In the genomic region with DNA sequence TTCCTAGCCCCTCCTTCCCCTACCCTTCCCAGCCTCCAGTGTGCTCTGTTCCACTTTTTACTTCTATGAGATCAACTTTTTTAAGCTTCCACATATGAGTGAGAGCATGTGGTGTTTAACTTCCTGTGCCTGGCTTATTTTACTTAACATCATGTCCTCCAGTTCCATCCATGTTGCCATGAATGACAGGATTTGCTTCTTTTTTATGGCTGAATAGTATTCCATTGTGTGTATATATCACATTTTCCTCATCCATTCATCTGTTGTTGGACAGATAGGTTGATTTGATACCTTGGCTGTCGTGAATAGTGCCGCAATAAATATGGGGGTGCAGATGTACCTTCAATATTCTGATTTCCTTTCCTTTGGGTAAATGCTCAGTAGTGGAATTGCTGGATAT, we compare ENCODE assay signal across 16 cellular contexts.
DNase-seq lines count a peak whose midpoint lies in the region; ATAC-seq and TF ChIP-seq lines count a peak whose summit lies in the region.
"Had no signal": no experiment of that assay in that cellular context is flagged by ENCODE, and none has a peak within 500 bp of the region (broad histone marks: within the 10 kb centered on the region; RNA-seq: fewer than 3 reads in every experiment).

No MANE protein-coding gene starts in this region.

- no peak for ATAC-seq in activated B cell treated with CpG ODN at 0.5 μM for 24 hours (ENCODE audit: low read depth)
- no peak for ATAC-seq in GM21529 (IDR thresholded peaks at IDR 0.05; ENCODE audit: unreplicated experiment)

- no peak for DNase-seq in activated CD4-positive, alpha-beta memory T cell treated with anti-CD3 and anti-CD28 coated beads for 36 hours
- no peak for DNase-seq in activated CD4-positive, alpha-beta memory T cell treated with anti-CD3 and anti-CD28 coated beads, Interleukin-2, amount 10 ng/mL, durations not matched to agents 7 days and 5 days
- no peak for DNase-seq in CD8-positive, alpha-beta memory T cell
- DNase-seq in activated B cell treated with CpG ODN at 0.5 μM for 24 hours (no peak), hypothalamus (lab: John Stamatoyannopoulos, UW) (no peak), cortex of kidney (lab: John Stamatoyannopoulos, UW) (no peak)
- DNase-seq: COR-L47, GM23248, KG1, NCI-H1092 treated with DMSO at 0.1 percent for 48 hours, NCI-H1694 treated with DMSO at 0.1 percent for 48 hours, NCI-H345, NCI-H69, SK-N-SH had no signal

- no peak for TF ChIP-seq CTCF in activated B cell treated with CpG ODN at 0.5 μM for 24 hours (IDR thresholded peaks at IDR 0.05)
- no peak for TF ChIP-seq CTCF in neutrophil (IDR thresholded peaks at IDR 0.05)

- H3K27me3 Mint-ChIP-seq in activated CD4-positive, alpha-beta memory T cell treated with anti-CD3 and anti-CD28 coated beads for 36 hours, result no peaks in the 10 kb centered on the region
- peaks cover 2% of the 10 kb centered on the region for H3K27me3 Mint-ChIP-seq in activated CD4-positive, alpha-beta memory T cell treated with anti-CD3 and anti-CD28 coated beads, Interleukin-2, amount 10 ng/mL, durations not matched to agents 7 days and 5 days
- H3K27me3 Mint-ChIP-seq in CD8-positive, alpha-beta memory T cell, result peaks cover 0 to 1% of the 10 kb centered on the region in 2 donors
- H3K27me3 Mint-ChIP-seq in activated B cell treated with CpG ODN at 0.5 μM for 24 hours, result no peaks in the 10 kb centered on the region

- H3K4me1 Mint-ChIP-seq in activated CD4-positive, alpha-beta memory T cell treated with anti-CD3 and anti-CD28 coated beads for 36 hours (ENCODE audit: low read depth), result peaks cover 28% of the 10 kb centered on the region
- H3K4me1 Mint-ChIP-seq in activated CD4-positive, alpha-beta memory T cell treated with anti-CD3 and anti-CD28 coated beads, Interleukin-2, amount 10 ng/mL, durations not matched to agents 7 days and 5 days, result peaks cover 27% of the 10 kb centered on the region
- H3K4me1 Mint-ChIP-seq in CD8-positive, alpha-beta memory T cell, result peaks cover 10 to 34% (median 32%) of the 10 kb centered on the region in 3 donors
- peaks cover 53% of the 10 kb centered on the region for H3K4me1 Mint-ChIP-seq in activated B cell treated with CpG ODN at 0.5 μM for 24 hours

- POLR2A ChIA-PET in activated CD4-positive, alpha-beta memory T cell treated with anti-CD3 and anti-CD28 coated beads for 36 hours (lab: Charles Lee), result no interaction called here
- POLR2A ChIA-PET in activated CD4-positive, alpha-beta memory T cell treated with anti-CD3 and anti-CD28 coated beads, Interleukin-2, amount 10 ng/mL, durations not matched to agents 7 days and 5 days (lab: Charles Lee), result interaction anchor here (1.0 kb wide), 1 partner anchor 70 kb away, joined by 3 read pairs; no protein-coding TSS in a partner anchor
- POLR2A ChIA-PET in CD8-positive, alpha-beta memory T cell (lab: Charles Lee), result interaction anchor here (0.7 kb wide), 1 partner anchor 101 kb away, joined by 3 read pairs; no protein-coding TSS in a partner anchor
- POLR2A ChIA-PET in activated B cell treated with CpG ODN at 0.5 μM for 24 hours (lab: Charles Lee), result interaction anchor here (0.7 to 7.5 kb wide), 4 partner anchors 10 to 201 kb away, joined by 3 to 58 read pairs (median 8); no protein-coding TSS in a partner anchor

- H3K9me3 Mint-ChIP-seq in activated CD4-positive, alpha-beta memory T cell treated with anti-CD3 and anti-CD28 coated beads for 36 hours, result no peaks in the 10 kb centered on the region
- no peaks in the 10 kb centered on the region for H3K9me3 Mint-ChIP-seq in activated CD4-positive, alpha-beta memory T cell treated with anti-CD3 and anti-CD28 coated beads, Interleukin-2, amount 10 ng/mL, durations not matched to agents 7 days and 5 days
- no peaks in the 10 kb centered on the region for H3K9me3 Mint-ChIP-seq in CD8-positive, alpha-beta memory T cell
- H3K9me3 Mint-ChIP-seq in activated B cell treated with CpG ODN at 0.5 μM for 24 hours, result no peaks in the 10 kb centered on the region

- no peak overlapping the region for H3K4me3 ChIP-seq in CD8-positive, alpha-beta memory T cell (ENCODE audit: low read length)
- no peak overlapping the region for H3K4me3 ChIP-seq in neutrophil (ENCODE audit: low read depth in 1 of 2, low read length in 1 of 2)
- H3K4me3 ChIP-seq: GM23248 had no signal

- H3K4me3 Mint-ChIP-seq in activated CD4-positive, alpha-beta memory T cell treated with anti-CD3 and anti-CD28 coated beads for 36 hours, result no peak overlapping the region
- H3K4me3 Mint-ChIP-seq in activated CD4-positive, alpha-beta memory T cell treated with anti-CD3 and anti-CD28 coated beads, Interleukin-2, amount 10 ng/mL, durations not matched to agents 7 days and 5 days, result no peak overlapping the region
- H3K4me3 Mint-ChIP-seq in CD8-positive, alpha-beta memory T cell, result no peak overlapping the region
- H3K4me3 Mint-ChIP-seq in activated B cell treated with CpG ODN at 0.5 μM for 24 hours, result no peak overlapping the region

- CTCF ChIA-PET in activated CD4-positive, alpha-beta memory T cell treated with anti-CD3 and anti-CD28 coated beads for 36 hours (lab: Charles Lee), result no interaction called here
- CTCF ChIA-PET in activated CD4-positive, alpha-beta memory T cell treated with anti-CD3 and anti-CD28 coated beads, Interleukin-2, amount 10 ng/mL, durations not matched to agents 7 days and 5 days (lab: Charles Lee), result no interaction called here
- CTCF ChIA-PET in CD8-positive, alpha-beta memory T cell (lab: Charles Lee), result no interaction called here
- CTCF ChIA-PET in activated B cell treated with CpG ODN at 0.5 μM for 24 hours (lab: Charles Lee), result interaction anchor here (0.6 kb wide), 1 partner anchor 159 kb away, joined by 3 read pairs; no protein-coding TSS in a partner anchor

- H3K36me3 Mint-ChIP-seq in activated CD4-positive, alpha-beta memory T cell treated with anti-CD3 and anti-CD28 coated beads for 36 hours, result no peaks in the 10 kb centered on the region
- H3K36me3 Mint-ChIP-seq in activated CD4-positive, alpha-beta memory T cell treated with anti-CD3 and anti-CD28 coated beads, Interleukin-2, amount 10 ng/mL, durations not matched to agents 7 days and 5 days (ENCODE audit: low read depth), result no peaks in the 10 kb centered on the region
- H3K36me3 Mint-ChIP-seq in CD8-positive, alpha-beta memory T cell, result peaks cover 0 to 3% (median 0%) of the 10 kb centered on the region in 3 donors
- H3K36me3 Mint-ChIP-seq in activated B cell treated with CpG ODN at 0.5 μM for 24 hours (ENCODE audit: low read depth), result no peaks in the 10 kb centered on the region

- no peaks in the 10 kb centered on the region for H3K27me3 ChIP-seq in CD8-positive, alpha-beta memory T cell (ENCODE audit: insufficient read depth, low read length, poor library complexity, severe bottlenecking)
- H3K27me3 ChIP-seq in neutrophil, result no peaks in the 10 kb centered on the region

- peak overlapping the region; percentile 9 for H3K27ac Mint-ChIP-seq in activated CD4-positive, alpha-beta memory T cell treated with anti-CD3 and anti-CD28 coated beads for 36 hours
- no peak overlapping the region for H3K27ac Mint-ChIP-seq in activated CD4-positive, alpha-beta memory T cell treated with anti-CD3 and anti-CD28 coated beads, Interleukin-2, amount 10 ng/mL, durations not matched to agents 7 days and 5 days
- peak overlapping the region in 5 of 8 donors; percentile 11 to 90 (median 70) for H3K27ac Mint-ChIP-seq in CD8-positive, alpha-beta memory T cell
- peak overlapping the region; percentile 77 for H3K27ac Mint-ChIP-seq in activated B cell treated with CpG ODN at 0.5 μM for 24 hours

- H3K27ac ChIP-seq in CD8-positive, alpha-beta memory T cell (ENCODE audit: low read depth, low read length), result no peak overlapping the region
- peak overlapping the region; percentile 75 for H3K27ac ChIP-seq in neutrophil
- H3K27ac ChIP-seq: GM23248 had no signal

- no peaks in the 10 kb centered on the region for H3K36me3 ChIP-seq in CD8-positive, alpha-beta memory T cell (ENCODE audit: insufficient read depth, low read length)
- H3K36me3 ChIP-seq in neutrophil, result no peaks in the 10 kb centered on the region

- peaks cover 23% of the 10 kb centered on the region for H3K4me1 ChIP-seq in CD8-positive, alpha-beta memory T cell (ENCODE audit: insufficient read depth, low read length)
- peaks cover 13 to 18% of the 10 kb centered on the region in 2 experiments for H3K4me1 ChIP-seq in neutrophil (ENCODE audit: control insufficient read depth in 1 of 2, insufficient read depth in 1 of 2, low read depth in 1 of 2, low read length in 1 of 2)

- no peaks in the 10 kb centered on the region for H3K9me3 ChIP-seq in CD8-positive, alpha-beta memory T cell (ENCODE audit: low read length)
- no peaks in the 10 kb centered on the region for H3K9me3 ChIP-seq in neutrophil
- H3K9me3 ChIP-seq: SK-N-SH had no signal

- intact Hi-C loops in activated CD4-positive, alpha-beta memory T cell treated with anti-CD3 and anti-CD28 coated beads for 36 hours (cut with micrococcal nuclease), result no loop called here
- intact Hi-C loops in activated B cell treated with CpG ODN at 0.5 μM for 24 hours (cut with micrococcal nuclease), result no loop called here
